Comparison of ENCODE assay signal across 24 cellular contexts in genomic region chr2:205337307-205337706, GRCh38.
"Had no signal": no experiment of that assay in that cellular context is flagged by ENCODE, and none has a peak within 500 bp of the region (broad histone marks: within the 10 kb centered on the region; RNA-seq: fewer than 3 reads in every experiment).

No MANE protein-coding gene starts in this region.

- DNase-seq: naive thymus-derived CD4-positive, alpha-beta T cell; natural killer cell; posterior cingulate gyrus; psoas muscle; right cardiac atrium; stimulated activated CD4-positive, alpha-beta T cell treated with anti-CD3 and anti-CD28 coated beads, Interleukin-15, amount 100 ng/mL, for 24 hours; stimulated activated CD4-positive, alpha-beta T cell treated with anti-CD3 and anti-CD28 coated beads, Interleukin-2, amount 100 ng/mL, for 24 hours; stimulated activated CD4-positive, alpha-beta T cell treated with anti-CD3 and anti-CD28 coated beads, Interleukin-2, amount 100 ng/mL, for 48 hours; stimulated activated CD4-positive, alpha-beta T cell treated with anti-CD3 and anti-CD28 coated beads, Interleukin-4, amount 100 ng/mL, for 24 hours; stimulated activated naive CD4-positive, alpha-beta T cell; stimulated activated naive CD8-positive, alpha-beta T cell treated with anti-CD3 and anti-CD28 coated beads, Interleukin-15, amount 100 ng/mL, for 72 hours; stimulated activated naive CD8-positive, alpha-beta T cell treated with anti-CD3 and anti-CD28 coated beads, Interleukin-15, Interleukin-2, amounts not matched to agents 100 U/mL and 50 U/mL, for 24 hours; substantia nigra; testis; tibial artery; transverse colon; upper lobe of right lung; uterus had no signal

- H3K4me1 ChIP-seq: neural progenitor cell, parathyroid adenoma, psoas muscle, suprapubic skin, testis, tibial artery, transverse colon, upper lobe of right lung, uterus had no signal

- H3K27me3 ChIP-seq: neural progenitor cell, suprapubic skin, testis, tibial artery, transverse colon, upper lobe of right lung, uterus had no signal

- H3K9me3 ChIP-seq: psoas muscle, suprapubic skin, testis, tibial artery, transverse colon, upper lobe of right lung, uterus had no signal

- ATAC-seq: naive thymus-derived CD4-positive, alpha-beta T cell; natural killer cell; psoas muscle; right cardiac atrium; sciatic nerve; stimulated activated memory B cell treated with anti-CD40 and anti-IgM and Interleukin-4, amounts not matched to agents 10 μg/mL and 1 μg/mL and 100 μg/mL, for 72 hours; stimulated activated naive CD8-positive, alpha-beta T cell treated with anti-CD3 and anti-CD28 coated beads, Interleukin-15, amount 100 ng/mL, for 72 hours; stimulated activated naive CD8-positive, alpha-beta T cell treated with anti-CD3 and anti-CD28 coated beads, Interleukin-15, Interleukin-2, amounts not matched to agents 100 U/mL and 50 U/mL, for 24 hours; upper lobe of right lung had no signal

- H3K36me3 ChIP-seq: neural progenitor cell, suprapubic skin, tibial artery, transverse colon, upper lobe of right lung, uterus had no signal

- H3K9ac ChIP-seq: neural progenitor cell, parathyroid adenoma had no signal

- H3K4me3 ChIP-seq: neural progenitor cell, psoas muscle, skin epidermis, suprapubic skin, testis, tibial artery, transverse colon, upper lobe of right lung, uterus had no signal

- H3K27ac ChIP-seq: neural progenitor cell, parathyroid adenoma, psoas muscle, skin epidermis, suprapubic skin, testis, tibial artery, transverse colon, upper lobe of right lung, uterus had no signal
